Comparison of ENCODE assay signal across 9 cellular contexts in genomic region chr16:87681990-87682570, GRCh38.
DNase-seq lines count a peak whose midpoint lies in the region; TF ChIP-seq lines count a peak whose summit lies in the region.
"Had no signal": no experiment of that assay in that cellular context is flagged by ENCODE, and none has a peak within 500 bp of the region (broad histone marks: within the 10 kb centered on the region; RNA-seq: fewer than 3 reads in every experiment).

No MANE protein-coding gene starts in this region.

- H3K9ac ChIP-seq in OCI-LY3 (ENCODE audit: low read length) (no peak overlapping the region), fibroblast of lung (ENCODE audit: insufficient read depth, low read length) (no peak overlapping the region)

- H3K4me2 ChIP-seq in OCI-LY3 (ENCODE audit: low read length) = peak overlapping the region; percentile 56
- H3K4me2 ChIP-seq in fibroblast of lung (ENCODE audit: extremely low read depth, insufficient read depth, low read length) = no peak overlapping the region

- H3K9me3 ChIP-seq in OCI-LY3 (ENCODE audit: insufficient read depth, low read length) = no peaks in the 10 kb centered on the region
- no peaks in the 10 kb centered on the region for H3K9me3 ChIP-seq in fibroblast of lung (ENCODE audit: control insufficient read depth, insufficient read depth, low read depth, low read length)

- H3K9me3 Mint-ChIP-seq in type B pancreatic cell = no peaks in the 10 kb centered on the region

- H3K4me3 ChIP-seq in OCI-LY3 (ENCODE audit: low read length) (no peak overlapping the region), fibroblast of lung (replicated peaks in 1 of 4; ENCODE audit: control extremely low read depth in 1 of 4, insufficient read depth in 1 of 4, low read depth in 3 of 4, low read length in 4 of 4) (no peak overlapping the region)

- no peak overlapping the region for H3K4me3 Mint-ChIP-seq in type B pancreatic cell

- H3K27ac ChIP-seq in OCI-LY3 (ENCODE audit: low read length) (no peak overlapping the region), fibroblast of lung (ENCODE audit: insufficient read depth, low read length) (no peak overlapping the region)

- H3K27me3 Mint-ChIP-seq in type B pancreatic cell = no peaks in the 10 kb centered on the region

- no peak overlapping the region for H3K27ac Mint-ChIP-seq in type B pancreatic cell

- H4K20me1 ChIP-seq in OCI-LY3 (ENCODE audit: insufficient read depth, low read length) = no peaks in the 10 kb centered on the region
- H4K20me1 ChIP-seq in fibroblast of lung (ENCODE audit: control insufficient read depth, extremely low read depth, insufficient read depth, low read length) = no peaks in the 10 kb centered on the region

- TF ChIP-seq CTCF in OCI-LY3 (IDR thresholded peaks at IDR 0.05; ENCODE audit: low read depth, low read length) = peak; percentile 46
- TF ChIP-seq CTCF in fibroblast of lung (conservative IDR thresholded peaks at IDR 0.05 in 1 of 2, IDR thresholded peaks at IDR 0.05 in 1 of 2; ENCODE audit: low read depth in 1 of 2, low read length in 2 of 2) = peak; percentile 20 to 35
- peak; percentile 40 for TF ChIP-seq CTCF in type B pancreatic cell (conservative IDR thresholded peaks at IDR 0.05)

- peak; percentile 37 for DNase-seq in stimulated activated CD4-positive, alpha-beta T cell treated with anti-CD3 and anti-CD28 coated beads, Interleukin-15, amount 100 ng/mL, for 24 hours
- no peak for DNase-seq in stimulated activated CD4-positive, alpha-beta T cell treated with anti-CD3 and anti-CD28 coated beads, Interleukin-4, amount 100 ng/mL, for 1 hour
- DNase-seq in fibroblast of lung (ENCODE audit: low read depth in 2 of 2) (peak; percentile 66 to 68), type B pancreatic cell (ENCODE audit: extremely low spot score, unreplicated experiment) (no peak), DMS114 treated with DMSO at 0.1 percent for 48 hours (lab: John Stamatoyannopoulos, UW; ENCODE audit: unreplicated experiment) (no peak), T1000 (lab: John Stamatoyannopoulos, UW) (no peak)
- no peak for DNase-seq in activated effector memory CD4-positive, alpha-beta T cell treated with Interleukin-2 at 50 U/mL for 16 hours
- DNase-seq: kidney had no signal

- H3K36me3 ChIP-seq in OCI-LY3 (replicated peaks; ENCODE audit: low read depth, low read length) (no peaks in the 10 kb centered on the region), fibroblast of lung (ENCODE audit: control insufficient read depth, insufficient read depth, low read length) (no peaks in the 10 kb centered on the region)

- H2AFZ ChIP-seq in OCI-LY3 (ENCODE audit: low read depth, low read length) (no peak overlapping the region), fibroblast of lung (ENCODE audit: low read length) (no peak overlapping the region)

- H3K79me2 ChIP-seq in OCI-LY3 (ENCODE audit: low read length) = no peaks in the 10 kb centered on the region
- no peaks in the 10 kb centered on the region for H3K79me2 ChIP-seq in fibroblast of lung (ENCODE audit: control insufficient read depth, insufficient read depth, low read length)

- H3K27me3 ChIP-seq in OCI-LY3 (ENCODE audit: low read depth, low read length) = no peaks in the 10 kb centered on the region
- H3K27me3 ChIP-seq in fibroblast of lung (ENCODE audit: control insufficient read depth, insufficient read depth, low read length) = no peaks in the 10 kb centered on the region

- no peaks in the 10 kb centered on the region for H3K36me3 Mint-ChIP-seq in type B pancreatic cell

- H3K4me1 ChIP-seq in OCI-LY3 (ENCODE audit: low read length) (peaks cover 10% of the 10 kb centered on the region), fibroblast of lung (ENCODE audit: control insufficient read depth, extremely low read depth, insufficient read depth, low read length) (peaks cover 9% of the 10 kb centered on the region)

- no peaks in the 10 kb centered on the region for H3K4me1 Mint-ChIP-seq in type B pancreatic cell (ENCODE audit: unreplicated experiment)

Comparison
In these comparisons a context has a peak if more than half of its experiments do, and no peak if none do; other contexts are left out.
1. DNase-seq: peak in stimulated activated CD4-positive, alpha-beta T cell treated with anti-CD3 and anti-CD28 coated beads, Interleukin-15, amount 100 ng/mL, for 24 hours (single experiment) and fibroblast of lung (2 of 2); none in stimulated activated CD4-positive, alpha-beta T cell treated with anti-CD3 and anti-CD28 coated beads, Interleukin-4, amount 100 ng/mL, for 1 hour (single experiment), type B pancreatic cell (single experiment), DMS114 treated with DMSO at 0.1 percent for 48 hours (single experiment), activated effector memory CD4-positive, alpha-beta T cell treated with Interleukin-2 at 50 U/mL for 16 hours (single experiment) and T1000 (single experiment).
2. Peak in every context shown above with its lines, with median percentiles within 50 percentile points of each other: CTCF ChIP-seq.